In the genomic region with DNA sequence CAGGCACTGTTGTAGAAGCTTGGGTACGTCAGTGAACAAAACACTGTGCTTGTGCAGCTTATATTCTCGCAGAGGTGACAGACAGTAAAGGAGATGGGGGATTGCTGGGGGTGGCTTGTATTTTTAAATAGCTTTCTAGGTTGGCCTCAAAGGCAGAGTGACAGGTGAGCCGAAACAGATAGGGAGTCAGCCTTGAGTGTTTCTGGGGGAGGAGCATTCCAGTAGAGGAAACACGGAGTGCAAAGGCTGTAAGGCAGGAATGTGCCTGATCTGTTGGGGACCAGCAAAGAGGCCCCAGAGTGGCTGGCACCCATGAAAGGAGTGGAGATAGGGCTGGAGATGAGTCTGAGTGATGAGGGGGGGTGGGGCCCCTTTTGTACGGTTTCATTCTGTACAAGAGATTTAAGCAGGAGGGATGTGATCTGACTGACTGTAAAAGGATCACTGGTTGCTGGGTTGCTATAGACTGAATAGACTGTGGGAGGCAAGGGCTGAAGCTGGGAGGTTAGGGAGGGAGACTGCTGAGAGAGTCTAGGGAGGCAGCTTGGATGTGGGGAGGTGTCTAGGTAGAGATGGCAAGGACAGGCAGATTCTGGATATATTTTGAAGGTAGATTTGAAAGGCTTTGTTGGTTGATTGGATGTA, we compare ENCODE assay signal across 1 cellular context.
TF ChIP-seq lines count a peak whose summit lies in the region.

No MANE protein-coding gene starts in this region.

TF ChIP-seq in K562, 482 proteins besides CTCF, POLR2A, EP300 and RAD21:
- TF ChIP-seq, protein P1, sequence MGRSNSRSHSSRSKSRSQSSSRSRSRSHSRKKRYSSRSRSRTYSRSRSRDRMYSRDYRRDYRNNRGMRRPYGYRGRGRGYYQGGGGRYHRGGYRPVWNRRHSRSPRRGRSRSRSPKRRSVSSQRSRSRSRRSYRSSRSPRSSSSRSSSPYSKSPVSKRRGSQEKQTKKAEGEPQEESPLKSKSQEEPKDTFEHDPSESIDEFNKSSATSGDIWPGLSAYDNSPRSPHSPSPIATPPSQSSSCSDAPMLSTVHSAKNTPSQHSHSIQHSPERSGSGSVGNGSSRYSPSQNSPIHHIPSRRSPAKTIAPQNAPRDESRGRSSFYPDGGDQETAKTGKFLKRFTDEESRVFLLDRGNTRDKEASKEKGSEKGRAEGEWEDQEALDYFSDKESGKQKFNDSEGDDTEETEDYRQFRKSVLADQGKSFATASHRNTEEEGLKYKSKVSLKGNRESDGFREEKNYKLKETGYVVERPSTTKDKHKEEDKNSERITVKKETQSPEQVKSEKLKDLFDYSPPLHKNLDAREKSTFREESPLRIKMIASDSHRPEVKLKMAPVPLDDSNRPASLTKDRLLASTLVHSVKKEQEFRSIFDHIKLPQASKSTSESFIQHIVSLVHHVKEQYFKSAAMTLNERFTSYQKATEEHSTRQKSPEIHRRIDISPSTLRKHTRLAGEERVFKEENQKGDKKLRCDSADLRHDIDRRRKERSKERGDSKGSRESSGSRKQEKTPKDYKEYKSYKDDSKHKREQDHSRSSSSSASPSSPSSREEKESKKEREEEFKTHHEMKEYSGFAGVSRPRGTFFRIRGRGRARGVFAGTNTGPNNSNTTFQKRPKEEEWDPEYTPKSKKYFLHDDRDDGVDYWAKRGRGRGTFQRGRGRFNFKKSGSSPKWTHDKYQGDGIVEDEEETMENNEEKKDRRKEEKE (IDR thresholded peaks at IDR 0.05; ENCODE audit: borderline replicate concordance in 1 of 2, control insufficient read depth in 1 of 2, low read depth in 2 of 2, low read length in 1 of 2) = no peak
- TF ChIP-seq HNRNPL (IDR thresholded peaks at IDR 0.05; ENCODE audit: low read depth, low read length) (no peak), ADNP (tag; IDR thresholded peaks at IDR 0.05) (no peak), ZKSCAN3 (CRISPR knock-in tag; IDR thresholded peaks at IDR 0.05) (no peak), KHSRP (IDR thresholded peaks at IDR 0.05) (no peak), MTA3 (IDR thresholded peaks at IDR 0.05; ENCODE audit: borderline replicate concordance) (no peak), ZNF444 (CRISPR knock-in tag; IDR thresholded peaks at IDR 0.05) (no peak), ZNF232 (CRISPR knock-in tag; IDR thresholded peaks at IDR 0.05) (no peak), ZNF224 (CRISPR knock-in tag; IDR thresholded peaks at IDR 0.05) (no peak), ZNF764 (CRISPR knock-in tag; IDR thresholded peaks at IDR 0.05; ENCODE audit: low read depth) (no peak), EHMT2 (IDR thresholded peaks at IDR 0.05) (0 out of 2 replicates have a peak, but pooled peaks have one; percentile 11), ZNF23 (CRISPR knock-in tag; IDR thresholded peaks at IDR 0.05) (no peak), ATF7 (IDR thresholded peaks at IDR 0.05) (no peak), ZSCAN32 (CRISPR knock-in tag; IDR thresholded peaks at IDR 0.05) (no peak), HDAC3 (IDR thresholded peaks at IDR 0.05; ENCODE audit: borderline replicate concordance, partially characterized antibody) (no peak), SRSF3 (IDR thresholded peaks at IDR 0.05; ENCODE audit: insufficient read depth, low read length) (no peak), CXXC5 (CRISPR knock-in tag; IDR thresholded peaks at IDR 0.05) (no peak), MEIS2 (IDR thresholded peaks at IDR 0.05; ENCODE audit: partially characterized antibody) (peak; percentile 48), CCAR2 (IDR thresholded peaks at IDR 0.05; ENCODE audit: low read depth, low read length) (no peak), HDAC1 (IDR thresholded peaks at IDR 0.05) (no peak), CBFA2T3 (IDR thresholded peaks at IDR 0.05) (0 out of 2 replicates have a peak, but pooled peaks have one; percentile 31), TCF3 (CRISPR knock-in tag; IDR thresholded peaks at IDR 0.05) (peak; percentile 18; the same call in 1 of the 2 replicates)
- TF ChIP-seq, protein P2, sequence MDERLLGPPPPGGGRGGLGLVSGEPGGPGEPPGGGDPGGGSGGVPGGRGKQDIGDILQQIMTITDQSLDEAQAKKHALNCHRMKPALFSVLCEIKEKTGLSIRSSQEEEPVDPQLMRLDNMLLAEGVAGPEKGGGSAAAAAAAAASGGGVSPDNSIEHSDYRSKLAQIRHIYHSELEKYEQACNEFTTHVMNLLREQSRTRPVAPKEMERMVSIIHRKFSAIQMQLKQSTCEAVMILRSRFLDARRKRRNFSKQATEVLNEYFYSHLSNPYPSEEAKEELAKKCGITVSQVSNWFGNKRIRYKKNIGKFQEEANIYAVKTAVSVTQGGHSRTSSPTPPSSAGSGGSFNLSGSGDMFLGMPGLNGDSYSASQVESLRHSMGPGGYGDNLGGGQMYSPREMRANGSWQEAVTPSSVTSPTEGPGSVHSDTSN (CRISPR knock-in tag; IDR thresholded peaks at IDR 0.05; ENCODE audit: low read depth) = no peak
- TF ChIP-seq, protein P2 (tag; conservative IDR thresholded peaks at IDR 0.05; ENCODE audit: low read depth) = 0 out of 2 replicates have a peak, but pooled peaks have one; percentile 15
- TF ChIP-seq, protein P3, sequence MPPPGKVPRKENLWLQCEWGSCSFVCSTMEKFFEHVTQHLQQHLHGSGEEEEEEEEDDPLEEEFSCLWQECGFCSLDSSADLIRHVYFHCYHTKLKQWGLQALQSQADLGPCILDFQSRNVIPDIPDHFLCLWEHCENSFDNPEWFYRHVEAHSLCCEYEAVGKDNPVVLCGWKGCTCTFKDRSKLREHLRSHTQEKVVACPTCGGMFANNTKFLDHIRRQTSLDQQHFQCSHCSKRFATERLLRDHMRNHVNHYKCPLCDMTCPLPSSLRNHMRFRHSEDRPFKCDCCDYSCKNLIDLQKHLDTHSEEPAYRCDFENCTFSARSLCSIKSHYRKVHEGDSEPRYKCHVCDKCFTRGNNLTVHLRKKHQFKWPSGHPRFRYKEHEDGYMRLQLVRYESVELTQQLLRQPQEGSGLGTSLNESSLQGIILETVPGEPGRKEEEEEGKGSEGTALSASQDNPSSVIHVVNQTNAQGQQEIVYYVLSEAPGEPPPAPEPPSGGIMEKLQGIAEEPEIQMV (tag; conservative IDR thresholded peaks at IDR 0.05; ENCODE audit: low read depth) = no peak
- TF ChIP-seq, protein P4, sequence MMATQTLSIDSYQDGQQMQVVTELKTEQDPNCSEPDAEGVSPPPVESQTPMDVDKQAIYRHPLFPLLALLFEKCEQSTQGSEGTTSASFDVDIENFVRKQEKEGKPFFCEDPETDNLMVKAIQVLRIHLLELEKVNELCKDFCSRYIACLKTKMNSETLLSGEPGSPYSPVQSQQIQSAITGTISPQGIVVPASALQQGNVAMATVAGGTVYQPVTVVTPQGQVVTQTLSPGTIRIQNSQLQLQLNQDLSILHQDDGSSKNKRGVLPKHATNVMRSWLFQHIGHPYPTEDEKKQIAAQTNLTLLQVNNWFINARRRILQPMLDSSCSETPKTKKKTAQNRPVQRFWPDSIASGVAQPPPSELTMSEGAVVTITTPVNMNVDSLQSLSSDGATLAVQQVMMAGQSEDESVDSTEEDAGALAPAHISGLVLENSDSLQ (IDR thresholded peaks at IDR 0.05) = peak; percentile 89
- TF ChIP-seq, protein P5, sequence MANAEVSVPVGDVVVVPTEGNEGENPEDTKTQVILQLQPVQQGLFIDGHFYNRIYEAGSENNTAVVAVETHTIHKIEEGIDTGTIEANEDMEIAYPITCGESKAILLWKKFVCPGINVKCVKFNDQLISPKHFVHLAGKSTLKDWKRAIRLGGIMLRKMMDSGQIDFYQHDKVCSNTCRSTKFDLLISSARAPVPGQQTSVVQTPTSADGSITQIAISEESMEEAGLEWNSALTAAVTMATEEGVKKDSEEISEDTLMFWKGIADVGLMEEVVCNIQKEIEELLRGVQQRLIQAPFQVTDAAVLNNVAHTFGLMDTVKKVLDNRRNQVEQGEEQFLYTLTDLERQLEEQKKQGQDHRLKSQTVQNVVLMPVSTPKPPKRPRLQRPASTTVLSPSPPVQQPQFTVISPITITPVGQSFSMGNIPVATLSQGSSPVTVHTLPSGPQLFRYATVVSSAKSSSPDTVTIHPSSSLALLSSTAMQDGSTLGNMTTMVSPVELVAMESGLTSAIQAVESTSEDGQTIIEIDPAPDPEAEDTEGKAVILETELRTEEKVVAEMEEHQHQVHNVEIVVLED (CRISPR knock-in tag; IDR thresholded peaks at IDR 0.05) = no peak
- TF ChIP-seq, protein P6, sequence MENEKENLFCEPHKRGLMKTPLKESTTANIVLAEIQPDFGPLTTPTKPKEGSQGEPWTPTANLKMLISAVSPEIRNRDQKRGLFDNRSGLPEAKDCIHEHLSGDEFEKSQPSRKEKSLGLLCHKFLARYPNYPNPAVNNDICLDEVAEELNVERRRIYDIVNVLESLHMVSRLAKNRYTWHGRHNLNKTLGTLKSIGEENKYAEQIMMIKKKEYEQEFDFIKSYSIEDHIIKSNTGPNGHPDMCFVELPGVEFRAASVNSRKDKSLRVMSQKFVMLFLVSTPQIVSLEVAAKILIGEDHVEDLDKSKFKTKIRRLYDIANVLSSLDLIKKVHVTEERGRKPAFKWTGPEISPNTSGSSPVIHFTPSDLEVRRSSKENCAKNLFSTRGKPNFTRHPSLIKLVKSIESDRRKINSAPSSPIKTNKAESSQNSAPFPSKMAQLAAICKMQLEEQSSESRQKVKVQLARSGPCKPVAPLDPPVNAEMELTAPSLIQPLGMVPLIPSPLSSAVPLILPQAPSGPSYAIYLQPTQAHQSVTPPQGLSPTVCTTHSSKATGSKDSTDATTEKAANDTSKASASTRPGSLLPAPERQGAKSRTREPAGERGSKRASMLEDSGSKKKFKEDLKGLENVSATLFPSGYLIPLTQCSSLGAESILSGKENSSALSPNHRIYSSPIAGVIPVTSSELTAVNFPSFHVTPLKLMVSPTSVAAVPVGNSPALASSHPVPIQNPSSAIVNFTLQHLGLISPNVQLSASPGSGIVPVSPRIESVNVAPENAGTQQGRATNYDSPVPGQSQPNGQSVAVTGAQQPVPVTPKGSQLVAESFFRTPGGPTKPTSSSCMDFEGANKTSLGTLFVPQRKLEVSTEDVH (IDR thresholded peaks at IDR 0.05; ENCODE audit: low read depth, partially characterized antibody) = no peak
